ENCODE assay signal across 1 cellular context in the genomic region with DNA sequence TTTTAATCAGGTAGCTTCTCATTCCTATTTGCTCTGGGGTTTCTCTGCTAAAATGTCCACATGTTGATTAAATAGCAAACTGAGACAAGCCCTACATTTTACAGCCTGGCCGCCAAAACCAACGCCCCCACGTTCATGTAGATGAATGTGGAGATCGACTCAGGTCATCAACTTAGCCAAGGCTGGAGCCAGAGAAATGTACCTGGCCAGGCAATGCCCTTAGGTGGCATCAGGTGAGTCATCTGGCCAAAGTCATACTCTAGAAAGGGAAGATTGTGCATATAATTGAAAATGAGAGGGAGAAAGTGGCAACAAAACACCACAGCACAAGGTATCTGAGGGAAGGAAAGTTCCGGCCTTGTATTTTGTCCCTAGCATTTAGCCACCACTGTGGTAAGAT.
A peak's percentile ranks its signal among the peaks of the same experiment; 100 is the strongest.
TF ChIP-seq lines count a peak whose summit lies in the region.

No MANE protein-coding gene starts in this region.

TF ChIP-seq in HCT116, 20 proteins besides CTCF, POLR2A, EP300 and RAD21:
- TF ChIP-seq FOSL1 (IDR thresholded peaks at IDR 0.05; ENCODE audit: low read depth) (peak; percentile 72), POLR2AphosphoS5 (IDR thresholded peaks at IDR 0.05; ENCODE audit: low read depth, low read length) (0 out of 2 replicates have a peak, but pooled peaks have one; percentile 26), CBX3 (IDR thresholded peaks at IDR 0.05; ENCODE audit: low read depth) (peak; percentile 65), JUND (IDR thresholded peaks at IDR 0.05) (peak; percentile 75), EGR1 (IDR thresholded peaks at IDR 0.05; ENCODE audit: low read depth) (peak; percentile 83), ZFX (IDR thresholded peaks at IDR 0.05) (no peak), SP1 (IDR thresholded peaks at IDR 0.05; ENCODE audit: low read depth) (peak; percentile 66), SRF (IDR thresholded peaks at IDR 0.05; ENCODE audit: low read depth) (peak; percentile 67)
- TF ChIP-seq, protein P1, sequence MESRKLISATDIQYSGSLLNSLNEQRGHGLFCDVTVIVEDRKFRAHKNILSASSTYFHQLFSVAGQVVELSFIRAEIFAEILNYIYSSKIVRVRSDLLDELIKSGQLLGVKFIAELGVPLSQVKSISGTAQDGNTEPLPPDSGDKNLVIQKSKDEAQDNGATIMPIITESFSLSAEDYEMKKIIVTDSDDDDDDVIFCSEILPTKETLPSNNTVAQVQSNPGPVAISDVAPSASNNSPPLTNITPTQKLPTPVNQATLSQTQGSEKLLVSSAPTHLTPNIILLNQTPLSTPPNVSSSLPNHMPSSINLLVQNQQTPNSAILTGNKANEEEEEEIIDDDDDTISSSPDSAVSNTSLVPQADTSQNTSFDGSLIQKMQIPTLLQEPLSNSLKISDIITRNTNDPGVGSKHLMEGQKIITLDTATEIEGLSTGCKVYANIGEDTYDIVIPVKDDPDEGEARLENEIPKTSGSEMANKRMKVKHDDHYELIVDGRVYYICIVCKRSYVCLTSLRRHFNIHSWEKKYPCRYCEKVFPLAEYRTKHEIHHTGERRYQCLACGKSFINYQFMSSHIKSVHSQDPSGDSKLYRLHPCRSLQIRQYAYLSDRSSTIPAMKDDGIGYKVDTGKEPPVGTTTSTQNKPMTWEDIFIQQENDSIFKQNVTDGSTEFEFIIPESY (IDR thresholded peaks at IDR 0.05; ENCODE audit: extremely low read depth, insufficient replicate concordance, low read length): no peak
- TF ChIP-seq, protein P2, sequence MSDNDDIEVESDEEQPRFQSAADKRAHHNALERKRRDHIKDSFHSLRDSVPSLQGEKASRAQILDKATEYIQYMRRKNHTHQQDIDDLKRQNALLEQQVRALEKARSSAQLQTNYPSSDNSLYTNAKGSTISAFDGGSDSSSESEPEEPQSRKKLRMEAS (IDR thresholded peaks at IDR 0.05): peak; percentile 59; the same call in 1 of the 2 replicates
- TF ChIP-seq, protein P3, sequence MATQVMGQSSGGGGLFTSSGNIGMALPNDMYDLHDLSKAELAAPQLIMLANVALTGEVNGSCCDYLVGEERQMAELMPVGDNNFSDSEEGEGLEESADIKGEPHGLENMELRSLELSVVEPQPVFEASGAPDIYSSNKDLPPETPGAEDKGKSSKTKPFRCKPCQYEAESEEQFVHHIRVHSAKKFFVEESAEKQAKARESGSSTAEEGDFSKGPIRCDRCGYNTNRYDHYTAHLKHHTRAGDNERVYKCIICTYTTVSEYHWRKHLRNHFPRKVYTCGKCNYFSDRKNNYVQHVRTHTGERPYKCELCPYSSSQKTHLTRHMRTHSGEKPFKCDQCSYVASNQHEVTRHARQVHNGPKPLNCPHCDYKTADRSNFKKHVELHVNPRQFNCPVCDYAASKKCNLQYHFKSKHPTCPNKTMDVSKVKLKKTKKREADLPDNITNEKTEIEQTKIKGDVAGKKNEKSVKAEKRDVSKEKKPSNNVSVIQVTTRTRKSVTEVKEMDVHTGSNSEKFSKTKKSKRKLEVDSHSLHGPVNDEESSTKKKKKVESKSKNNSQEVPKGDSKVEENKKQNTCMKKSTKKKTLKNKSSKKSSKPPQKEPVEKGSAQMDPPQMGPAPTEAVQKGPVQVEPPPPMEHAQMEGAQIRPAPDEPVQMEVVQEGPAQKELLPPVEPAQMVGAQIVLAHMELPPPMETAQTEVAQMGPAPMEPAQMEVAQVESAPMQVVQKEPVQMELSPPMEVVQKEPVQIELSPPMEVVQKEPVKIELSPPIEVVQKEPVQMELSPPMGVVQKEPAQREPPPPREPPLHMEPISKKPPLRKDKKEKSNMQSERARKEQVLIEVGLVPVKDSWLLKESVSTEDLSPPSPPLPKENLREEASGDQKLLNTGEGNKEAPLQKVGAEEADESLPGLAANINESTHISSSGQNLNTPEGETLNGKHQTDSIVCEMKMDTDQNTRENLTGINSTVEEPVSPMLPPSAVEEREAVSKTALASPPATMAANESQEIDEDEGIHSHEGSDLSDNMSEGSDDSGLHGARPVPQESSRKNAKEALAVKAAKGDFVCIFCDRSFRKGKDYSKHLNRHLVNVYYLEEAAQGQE (IDR thresholded peaks at IDR 0.05; ENCODE audit: low read depth): no peak
